8 cellular contexts compared by ENCODE assay signal in the genomic region with DNA sequence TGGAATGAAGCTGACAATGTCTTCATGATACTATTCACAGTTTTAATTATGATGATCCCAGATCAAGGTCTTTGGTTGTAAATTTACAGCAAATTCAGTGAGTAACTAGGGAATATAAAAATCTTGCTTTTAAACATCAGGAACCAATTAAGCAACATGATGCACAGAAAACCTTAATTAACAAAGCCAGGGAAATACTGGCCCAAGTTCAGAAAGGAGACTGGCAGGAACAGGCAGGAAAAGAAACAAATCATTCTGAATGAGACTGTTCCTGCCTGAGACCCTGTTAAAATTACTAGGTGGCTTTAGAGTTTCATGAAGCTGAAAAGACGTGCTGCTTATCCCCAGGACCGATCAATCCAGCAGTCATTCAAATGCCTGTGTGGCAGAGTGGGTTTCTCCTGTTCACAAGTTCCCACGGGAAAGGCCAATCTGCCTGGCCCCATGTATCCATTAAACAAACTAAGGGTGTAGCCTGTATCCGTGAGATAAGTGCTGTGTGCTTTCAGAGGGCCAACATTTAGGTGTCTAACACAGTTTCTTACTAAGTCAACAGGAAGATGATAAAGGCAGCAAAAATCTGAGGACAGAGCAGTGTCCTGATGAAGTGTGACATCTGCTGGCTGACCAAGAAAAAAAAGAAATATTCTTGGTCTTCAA. TPM values are rescaled to one million over a fixed set of nuclear protein-coding genes. Genes with fewer than 3 reads are reported as not detected.
DNase-seq lines count a peak whose midpoint lies in the region; ATAC-seq and TF ChIP-seq lines count a peak whose summit lies in the region.

No MANE protein-coding gene starts in this region.

- peaks cover 43% of the 10 kb centered on the region for H3K36me3 Mint-ChIP-seq in WTC11

- H3K27ac Mint-ChIP-seq in WTC11 = no peak overlapping the region

- no peak overlapping the region for H3K4me3 ChIP-seq in ascending aorta

- ATAC-seq in GM21360 (IDR thresholded peaks at IDR 0.05; ENCODE audit: unreplicated experiment) (no peak), WTC11 (no peak)

- no peaks in the 10 kb centered on the region for H3K4me1 ChIP-seq in ascending aorta

- intact Hi-C loops in ascending aorta (cut with DNase I) = loop anchor here (10.0 kb wide), 1 partner anchor 563 kb away; no protein-coding TSS in a partner anchor

- H3K36me3 ChIP-seq in ascending aorta = peaks cover 10 to 11% of the 10 kb centered on the region in 2 donors

- H3K27ac ChIP-seq in ascending aorta = no peak overlapping the region

- H3K4me3 Mint-ChIP-seq in WTC11 = no peak overlapping the region

- DNase-seq in COLO829 (ENCODE audit: low spot score) = peak; percentile 31
- peak; percentile 54 for DNase-seq in HuH-7 (ENCODE audit: low spot score)
- DNase-seq in ascending aorta (ENCODE audit: low spot score in 2 of 2) = no peak
- peak; percentile 75 for DNase-seq in hepatic stellate cell (ENCODE audit: low spot score)
- peak; percentile 75 for DNase-seq in superior temporal gyrus (ENCODE audit: extremely low spot score)
- no peak for DNase-seq in ecto neural progenitor cell (ENCODE audit: low spot score)
- DNase-seq in WTC11 (ENCODE audit: low spot score) = no peak

- CTCF ChIA-PET in WTC11 (lab: Charles Lee) = no interaction called here

- POLR2A ChIA-PET in WTC11 (lab: Charles Lee) = no interaction called here

- H3K27me3 ChIP-seq in ascending aorta = no peaks in the 10 kb centered on the region

- no peaks in the 10 kb centered on the region for H3K9me3 ChIP-seq in ascending aorta

- peak in 2 of 3 experiments; percentile 4 to 23 for TF ChIP-seq CTCF in ascending aorta (IDR thresholded peaks at IDR 0.05)
- TF ChIP-seq CTCF in WTC11 (IDR thresholded peaks at IDR 0.05) = no peak

- no peaks in the 10 kb centered on the region for H3K4me1 Mint-ChIP-seq in WTC11

- no peaks in the 10 kb centered on the region for H3K27me3 Mint-ChIP-seq in WTC11 (ENCODE audit: low read depth)

- H3K9me3 Mint-ChIP-seq in WTC11 = no peaks in the 10 kb centered on the region

TF ChIP-seq in WTC11, 78 proteins besides CTCF, POLR2A, EP300 and RAD21:
- TF ChIP-seq TEAD1 (CRISPR knock-in tag; IDR thresholded peaks at IDR 0.05) (no peak), ESRRA (CRISPR knock-in tag; IDR thresholded peaks at IDR 0.05; ENCODE audit: borderline replicate concordance) (no peak), ZNF263 (CRISPR knock-in tag; IDR thresholded peaks at IDR 0.05; ENCODE audit: low read depth) (no peak), GRHL2 (CRISPR knock-in tag; IDR thresholded peaks at IDR 0.05; ENCODE audit: insufficient replicate concordance, severe bottlenecking) (no peak)
- TF ChIP-seq, protein P1, sequence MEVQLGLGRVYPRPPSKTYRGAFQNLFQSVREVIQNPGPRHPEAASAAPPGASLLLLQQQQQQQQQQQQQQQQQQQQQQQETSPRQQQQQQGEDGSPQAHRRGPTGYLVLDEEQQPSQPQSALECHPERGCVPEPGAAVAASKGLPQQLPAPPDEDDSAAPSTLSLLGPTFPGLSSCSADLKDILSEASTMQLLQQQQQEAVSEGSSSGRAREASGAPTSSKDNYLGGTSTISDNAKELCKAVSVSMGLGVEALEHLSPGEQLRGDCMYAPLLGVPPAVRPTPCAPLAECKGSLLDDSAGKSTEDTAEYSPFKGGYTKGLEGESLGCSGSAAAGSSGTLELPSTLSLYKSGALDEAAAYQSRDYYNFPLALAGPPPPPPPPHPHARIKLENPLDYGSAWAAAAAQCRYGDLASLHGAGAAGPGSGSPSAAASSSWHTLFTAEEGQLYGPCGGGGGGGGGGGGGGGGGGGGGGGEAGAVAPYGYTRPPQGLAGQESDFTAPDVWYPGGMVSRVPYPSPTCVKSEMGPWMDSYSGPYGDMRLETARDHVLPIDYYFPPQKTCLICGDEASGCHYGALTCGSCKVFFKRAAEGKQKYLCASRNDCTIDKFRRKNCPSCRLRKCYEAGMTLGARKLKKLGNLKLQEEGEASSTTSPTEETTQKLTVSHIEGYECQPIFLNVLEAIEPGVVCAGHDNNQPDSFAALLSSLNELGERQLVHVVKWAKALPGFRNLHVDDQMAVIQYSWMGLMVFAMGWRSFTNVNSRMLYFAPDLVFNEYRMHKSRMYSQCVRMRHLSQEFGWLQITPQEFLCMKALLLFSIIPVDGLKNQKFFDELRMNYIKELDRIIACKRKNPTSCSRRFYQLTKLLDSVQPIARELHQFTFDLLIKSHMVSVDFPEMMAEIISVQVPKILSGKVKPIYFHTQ (CRISPR knock-in tag; IDR thresholded peaks at IDR 0.05) = no peak
- TF ChIP-seq, protein P2, sequence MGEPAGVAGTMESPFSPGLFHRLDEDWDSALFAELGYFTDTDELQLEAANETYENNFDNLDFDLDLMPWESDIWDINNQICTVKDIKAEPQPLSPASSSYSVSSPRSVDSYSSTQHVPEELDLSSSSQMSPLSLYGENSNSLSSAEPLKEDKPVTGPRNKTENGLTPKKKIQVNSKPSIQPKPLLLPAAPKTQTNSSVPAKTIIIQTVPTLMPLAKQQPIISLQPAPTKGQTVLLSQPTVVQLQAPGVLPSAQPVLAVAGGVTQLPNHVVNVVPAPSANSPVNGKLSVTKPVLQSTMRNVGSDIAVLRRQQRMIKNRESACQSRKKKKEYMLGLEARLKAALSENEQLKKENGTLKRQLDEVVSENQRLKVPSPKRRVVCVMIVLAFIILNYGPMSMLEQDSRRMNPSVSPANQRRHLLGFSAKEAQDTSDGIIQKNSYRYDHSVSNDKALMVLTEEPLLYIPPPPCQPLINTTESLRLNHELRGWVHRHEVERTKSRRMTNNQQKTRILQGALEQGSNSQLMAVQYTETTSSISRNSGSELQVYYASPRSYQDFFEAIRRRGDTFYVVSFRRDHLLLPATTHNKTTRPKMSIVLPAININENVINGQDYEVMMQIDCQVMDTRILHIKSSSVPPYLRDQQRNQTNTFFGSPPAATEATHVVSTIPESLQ (CRISPR knock-in tag; IDR thresholded peaks at IDR 0.05) = no peak
TF ChIP-seq in WTC11: peak in this region for 0.

RNA-seq across cellular contexts. Expression of a gene that starts 34.4 kb away (rescaled TPM):
- total RNA-seq in ascending aorta (17.2 TPM), WTC11 (2021) (42.6 to 47.2 TPM (median 45.0 TPM) in 3 replicates)

RNA-seq across cellular contexts. Expression of a gene that starts 44.3 kb away (rescaled TPM):
- total RNA-seq in ascending aorta = 8.9 TPM
- 20.3 to 26.6 TPM (median 23.1 TPM) in 3 replicates for total RNA-seq in WTC11 (2021)

Comparison
In these comparisons a context has a peak if more than half of its experiments do, and no peak if none do; other contexts are left out.
1. DNase-seq: peak in COLO829 (single experiment), HuH-7 (single experiment), hepatic stellate cell (single experiment) and superior temporal gyrus (single experiment); none in ascending aorta (0 of 2), ecto neural progenitor cell (single experiment) and WTC11 (single experiment).